Comparison of ENCODE assay signal across 1 cellular context in the genomic region with DNA sequence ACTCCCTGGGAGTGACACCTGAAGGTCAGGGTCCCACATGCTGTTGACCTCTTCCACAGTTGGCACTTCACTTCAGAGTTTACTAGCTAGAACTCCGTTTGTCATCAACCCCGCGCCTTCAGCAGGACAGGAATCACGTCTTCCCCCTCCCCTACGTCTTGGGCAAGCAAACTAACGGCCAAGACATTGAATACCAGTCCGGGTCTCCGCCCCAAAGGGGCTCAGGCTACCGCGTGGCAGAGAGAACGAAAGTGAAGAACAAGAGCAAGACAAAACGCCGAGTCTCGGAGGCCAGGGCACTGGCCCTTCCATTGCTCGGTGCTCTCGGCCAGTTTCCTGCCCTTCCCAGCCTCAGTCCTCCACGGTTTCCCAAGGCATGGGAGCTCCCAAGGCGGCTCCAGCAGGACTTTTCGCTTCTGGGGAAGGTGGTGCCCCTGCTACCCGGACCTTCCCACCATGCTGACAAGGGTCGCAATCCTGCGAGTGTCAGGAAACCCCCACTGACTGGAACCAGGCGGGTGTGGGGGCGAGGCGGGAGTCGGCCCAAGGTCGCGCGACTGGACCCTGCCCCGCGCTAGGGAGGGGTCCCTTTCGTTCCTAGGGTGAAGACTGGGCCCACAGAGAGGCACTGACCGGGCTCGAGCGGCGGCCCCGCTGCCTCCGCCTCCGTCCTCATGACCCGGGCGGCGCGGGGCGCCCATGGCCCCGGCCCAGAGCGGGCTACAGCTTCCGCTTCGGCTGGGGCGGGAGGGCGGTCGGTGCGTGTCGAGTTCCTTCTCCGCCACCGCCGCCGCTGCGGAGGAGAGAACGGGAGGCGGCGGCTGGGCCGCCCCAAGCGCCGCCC.
TF ChIP-seq lines count a peak whose summit lies in the region.

Gene GUCD1, minus strand, starts transcription at position 823 of the 844 bp plus-strand sequence. Its CDS starts 147 bp downstream, at position 676.

TF ChIP-seq in HepG2, 621 proteins besides CTCF, POLR2A, EP300 and RAD21 (continued from another document):
- TF ChIP-seq POGK (CRISPR knock-in tag; conservative IDR thresholded peaks at IDR 0.05) (0 out of 2 replicates have a peak, but pooled peaks have one; percentile 26), ARNT2 (CRISPR knock-in tag; IDR thresholded peaks at IDR 0.05; ENCODE audit: low read depth) (peak; percentile 46; the same call in 1 of the 2 replicates), ZNF792 (CRISPR knock-in tag; IDR thresholded peaks at IDR 0.05) (0 out of 2 replicates have a peak, but pooled peaks have one; percentile 20), THAP9 (CRISPR knock-in tag; IDR thresholded peaks at IDR 0.05; ENCODE audit: borderline replicate concordance) (no peak), GATAD2A (CRISPR knock-in tag; IDR thresholded peaks at IDR 0.05) (0 out of 2 replicates have a peak, but pooled peaks have one; percentile 10), ZNF232 (CRISPR knock-in tag; IDR thresholded peaks at IDR 0.05; ENCODE audit: borderline replicate concordance) (0 out of 2 replicates have a peak, but pooled peaks have one; percentile 42), NRL (CRISPR knock-in tag; IDR thresholded peaks at IDR 0.05; ENCODE audit: borderline replicate concordance) (0 out of 2 replicates have a peak, but pooled peaks have one; percentile 26), SIN3A (IDR thresholded peaks at IDR 0.05; ENCODE audit: borderline replicate concordance, low read depth, low read length) (0 out of 2 replicates have a peak, but pooled peaks have one; percentile 48), FOXO1 (CRISPR knock-in tag; IDR thresholded peaks at IDR 0.05) (0 out of 2 replicates have a peak, but pooled peaks have one; percentile 16), ZNF468 (CRISPR knock-in tag; IDR thresholded peaks at IDR 0.05) (0 out of 2 replicates have a peak, but pooled peaks have one; percentile 67), SKIL (CRISPR knock-in tag; IDR thresholded peaks at IDR 0.05; ENCODE audit: borderline replicate concordance) (peak; percentile 48; the same call in 1 of the 2 replicates)
- TF ChIP-seq, protein P1, sequence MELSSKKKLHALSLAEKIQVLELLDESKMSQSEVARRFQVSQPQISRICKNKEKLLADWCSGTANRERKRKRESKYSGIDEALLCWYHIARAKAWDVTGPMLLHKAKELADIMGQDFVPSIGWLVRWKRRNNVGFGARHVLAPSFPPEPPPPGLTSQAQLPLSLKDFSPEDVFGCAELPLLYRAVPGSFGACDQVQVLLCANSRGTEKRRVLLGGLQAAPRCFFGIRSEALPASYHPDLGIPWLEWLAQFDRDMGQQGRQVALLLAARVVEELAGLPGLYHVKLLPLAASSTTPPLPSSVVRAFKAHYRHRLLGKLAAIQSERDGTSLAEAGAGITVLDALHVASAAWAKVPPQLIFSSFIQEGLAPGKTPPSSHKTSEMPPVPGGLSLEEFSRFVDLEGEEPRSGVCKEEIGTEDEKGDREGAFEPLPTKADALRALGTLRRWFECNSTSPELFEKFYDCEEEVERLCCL (CRISPR knock-in tag; IDR thresholded peaks at IDR 0.05; ENCODE audit: borderline replicate concordance) = no peak; the same call in 1 of the 2 replicates
- TF ChIP-seq, protein P2, sequence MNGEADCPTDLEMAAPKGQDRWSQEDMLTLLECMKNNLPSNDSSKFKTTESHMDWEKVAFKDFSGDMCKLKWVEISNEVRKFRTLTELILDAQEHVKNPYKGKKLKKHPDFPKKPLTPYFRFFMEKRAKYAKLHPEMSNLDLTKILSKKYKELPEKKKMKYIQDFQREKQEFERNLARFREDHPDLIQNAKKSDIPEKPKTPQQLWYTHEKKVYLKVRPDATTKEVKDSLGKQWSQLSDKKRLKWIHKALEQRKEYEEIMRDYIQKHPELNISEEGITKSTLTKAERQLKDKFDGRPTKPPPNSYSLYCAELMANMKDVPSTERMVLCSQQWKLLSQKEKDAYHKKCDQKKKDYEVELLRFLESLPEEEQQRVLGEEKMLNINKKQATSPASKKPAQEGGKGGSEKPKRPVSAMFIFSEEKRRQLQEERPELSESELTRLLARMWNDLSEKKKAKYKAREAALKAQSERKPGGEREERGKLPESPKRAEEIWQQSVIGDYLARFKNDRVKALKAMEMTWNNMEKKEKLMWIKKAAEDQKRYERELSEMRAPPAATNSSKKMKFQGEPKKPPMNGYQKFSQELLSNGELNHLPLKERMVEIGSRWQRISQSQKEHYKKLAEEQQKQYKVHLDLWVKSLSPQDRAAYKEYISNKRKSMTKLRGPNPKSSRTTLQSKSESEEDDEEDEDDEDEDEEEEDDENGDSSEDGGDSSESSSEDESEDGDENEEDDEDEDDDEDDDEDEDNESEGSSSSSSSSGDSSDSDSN (CRISPR knock-in tag; IDR thresholded peaks at IDR 0.05) = peak; percentile 52
- TF ChIP-seq, protein P3, sequence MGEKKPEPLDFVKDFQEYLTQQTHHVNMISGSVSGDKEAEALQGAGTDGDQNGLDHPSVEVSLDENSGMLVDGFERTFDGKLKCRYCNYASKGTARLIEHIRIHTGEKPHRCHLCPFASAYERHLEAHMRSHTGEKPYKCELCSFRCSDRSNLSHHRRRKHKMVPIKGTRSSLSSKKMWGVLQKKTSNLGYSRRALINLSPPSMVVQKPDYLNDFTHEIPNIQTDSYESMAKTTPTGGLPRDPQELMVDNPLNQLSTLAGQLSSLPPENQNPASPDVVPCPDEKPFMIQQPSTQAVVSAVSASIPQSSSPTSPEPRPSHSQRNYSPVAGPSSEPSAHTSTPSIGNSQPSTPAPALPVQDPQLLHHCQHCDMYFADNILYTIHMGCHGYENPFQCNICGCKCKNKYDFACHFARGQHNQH (CRISPR knock-in tag; IDR thresholded peaks at IDR 0.05) = 0 out of 2 replicates have a peak, but pooled peaks have one; percentile 16
- TF ChIP-seq, protein P4, sequence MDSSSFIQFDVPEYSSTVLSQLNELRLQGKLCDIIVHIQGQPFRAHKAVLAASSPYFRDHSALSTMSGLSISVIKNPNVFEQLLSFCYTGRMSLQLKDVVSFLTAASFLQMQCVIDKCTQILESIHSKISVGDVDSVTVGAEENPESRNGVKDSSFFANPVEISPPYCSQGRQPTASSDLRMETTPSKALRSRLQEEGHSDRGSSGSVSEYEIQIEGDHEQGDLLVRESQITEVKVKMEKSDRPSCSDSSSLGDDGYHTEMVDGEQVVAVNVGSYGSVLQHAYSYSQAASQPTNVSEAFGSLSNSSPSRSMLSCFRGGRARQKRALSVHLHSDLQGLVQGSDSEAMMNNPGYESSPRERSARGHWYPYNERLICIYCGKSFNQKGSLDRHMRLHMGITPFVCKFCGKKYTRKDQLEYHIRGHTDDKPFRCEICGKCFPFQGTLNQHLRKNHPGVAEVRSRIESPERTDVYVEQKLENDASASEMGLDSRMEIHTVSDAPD (CRISPR knock-in tag; IDR thresholded peaks at IDR 0.05) = no peak
- TF ChIP-seq, protein P5, sequence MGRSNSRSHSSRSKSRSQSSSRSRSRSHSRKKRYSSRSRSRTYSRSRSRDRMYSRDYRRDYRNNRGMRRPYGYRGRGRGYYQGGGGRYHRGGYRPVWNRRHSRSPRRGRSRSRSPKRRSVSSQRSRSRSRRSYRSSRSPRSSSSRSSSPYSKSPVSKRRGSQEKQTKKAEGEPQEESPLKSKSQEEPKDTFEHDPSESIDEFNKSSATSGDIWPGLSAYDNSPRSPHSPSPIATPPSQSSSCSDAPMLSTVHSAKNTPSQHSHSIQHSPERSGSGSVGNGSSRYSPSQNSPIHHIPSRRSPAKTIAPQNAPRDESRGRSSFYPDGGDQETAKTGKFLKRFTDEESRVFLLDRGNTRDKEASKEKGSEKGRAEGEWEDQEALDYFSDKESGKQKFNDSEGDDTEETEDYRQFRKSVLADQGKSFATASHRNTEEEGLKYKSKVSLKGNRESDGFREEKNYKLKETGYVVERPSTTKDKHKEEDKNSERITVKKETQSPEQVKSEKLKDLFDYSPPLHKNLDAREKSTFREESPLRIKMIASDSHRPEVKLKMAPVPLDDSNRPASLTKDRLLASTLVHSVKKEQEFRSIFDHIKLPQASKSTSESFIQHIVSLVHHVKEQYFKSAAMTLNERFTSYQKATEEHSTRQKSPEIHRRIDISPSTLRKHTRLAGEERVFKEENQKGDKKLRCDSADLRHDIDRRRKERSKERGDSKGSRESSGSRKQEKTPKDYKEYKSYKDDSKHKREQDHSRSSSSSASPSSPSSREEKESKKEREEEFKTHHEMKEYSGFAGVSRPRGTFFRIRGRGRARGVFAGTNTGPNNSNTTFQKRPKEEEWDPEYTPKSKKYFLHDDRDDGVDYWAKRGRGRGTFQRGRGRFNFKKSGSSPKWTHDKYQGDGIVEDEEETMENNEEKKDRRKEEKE (IDR thresholded peaks at IDR 0.05) = no peak
